1 cellular context compared by ENCODE assay signal in the genomic region with DNA sequence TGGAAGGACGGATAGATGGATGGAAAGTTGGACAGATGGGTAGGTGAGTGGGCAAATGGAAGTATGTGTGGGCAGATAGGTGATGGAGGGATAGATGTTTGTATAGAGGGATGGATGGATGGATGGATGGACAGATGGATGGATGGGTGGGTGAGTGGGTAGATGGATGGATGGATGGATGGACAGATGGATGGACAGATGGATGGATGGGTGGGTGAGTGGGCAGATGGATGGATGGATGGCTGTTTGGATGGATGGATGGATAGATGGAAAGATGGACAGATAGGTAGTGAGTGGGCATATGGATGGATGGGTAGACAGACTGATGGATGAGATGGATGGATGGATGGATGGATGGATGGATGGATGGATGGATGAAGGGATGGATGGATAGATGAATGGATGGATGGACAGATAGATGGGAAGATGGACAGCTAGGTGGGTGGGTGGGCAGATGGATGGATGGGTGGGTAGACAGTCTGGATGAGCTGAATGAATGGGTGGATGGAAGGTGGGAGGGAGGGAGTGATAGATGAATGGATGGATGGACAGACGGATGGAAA.
TF ChIP-seq lines count a peak whose summit lies in the region.

No MANE protein-coding gene starts in this region.

TF ChIP-seq in HEK293, 187 proteins besides CTCF, POLR2A, EP300 and RAD21 (continued from another document):
- TF ChIP-seq ZBTB7A (tag by site-specific recombination; IDR thresholded peaks at IDR 0.05; ENCODE audit: low read depth) = no peak; the same call in 1 of the 2 replicates
- TF ChIP-seq, protein P1, sequence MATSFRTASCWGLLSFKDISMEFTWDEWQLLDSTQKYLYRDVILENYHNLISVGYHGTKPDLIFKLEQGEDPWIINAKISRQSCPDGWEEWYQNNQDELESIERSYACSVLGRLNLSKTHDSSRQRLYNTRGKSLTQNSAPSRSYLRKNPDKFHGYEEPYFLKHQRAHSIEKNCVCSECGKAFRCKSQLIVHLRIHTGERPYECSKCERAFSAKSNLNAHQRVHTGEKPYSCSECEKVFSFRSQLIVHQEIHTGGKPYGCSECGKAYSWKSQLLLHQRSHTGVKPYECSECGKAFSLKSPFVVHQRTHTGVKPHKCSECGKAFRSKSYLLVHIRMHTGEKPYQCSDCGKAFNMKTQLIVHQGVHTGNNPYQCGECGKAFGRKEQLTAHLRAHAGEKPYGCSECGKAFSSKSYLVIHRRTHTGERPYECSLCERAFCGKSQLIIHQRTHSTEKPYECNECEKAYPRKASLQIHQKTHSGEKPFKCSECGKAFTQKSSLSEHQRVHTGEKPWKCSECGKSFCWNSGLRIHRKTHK (tag by site-specific recombination; IDR thresholded peaks at IDR 0.05) = no peak
- no peak for TF ChIP-seq ZNF223 (tag by site-specific recombination; IDR thresholded peaks at IDR 0.05)
- TF ChIP-seq ZNF624 (tag by site-specific recombination; IDR thresholded peaks at IDR 0.05) = no peak
- peak; percentile 99 for TF ChIP-seq ZNF366 (tag by site-specific recombination; conservative IDR thresholded peaks at IDR 0.05)
- no peak for TF ChIP-seq ZNF837 (tag by site-specific recombination; IDR thresholded peaks at IDR 0.05)
- no peak for TF ChIP-seq ZNF433 (tag by site-specific recombination; IDR thresholded peaks at IDR 0.05; ENCODE audit: low read depth)
- TF ChIP-seq ZSCAN23 (tag by site-specific recombination; IDR thresholded peaks at IDR 0.05) = no peak
- TF ChIP-seq ZIC2 (tag by site-specific recombination; IDR thresholded peaks at IDR 0.05) = no peak; the same call in 1 of the 2 replicates
- TF ChIP-seq ZNF600 (tag by site-specific recombination; IDR thresholded peaks at IDR 0.05) = no peak
- no peak for TF ChIP-seq GFI1B (tag by site-specific recombination; IDR thresholded peaks at IDR 0.05)
- TF ChIP-seq ZNF423 (tag by site-specific recombination; IDR thresholded peaks at IDR 0.05) = no peak
- peak; percentile 47; the same call in 1 of the 2 replicates for TF ChIP-seq ZNF707 (tag by site-specific recombination; IDR thresholded peaks at IDR 0.05)
- TF ChIP-seq HOXC10 (CRISPR knock-in tag; IDR thresholded peaks at IDR 0.05) = no peak
- no peak for TF ChIP-seq ZNF426 (tag by site-specific recombination; IDR thresholded peaks at IDR 0.05)
- no peak for TF ChIP-seq SP7 (tag by site-specific recombination; IDR thresholded peaks at IDR 0.05)
- 0 out of 2 replicates have a peak, but pooled peaks have one; percentile 68 for TF ChIP-seq ZNF521 (tag by site-specific recombination; IDR thresholded peaks at IDR 0.05)
